In genomic region chr5:17340816-17341215, GRCh38 we compare ENCODE assay signal across 24 cellular contexts.
DNase-seq lines count a peak whose midpoint lies in the region; TF ChIP-seq lines count a peak whose summit lies in the region.
"Had no signal": no experiment of that assay in that cellular context is flagged by ENCODE, and none has a peak within 500 bp of the region (broad histone marks: within the 10 kb centered on the region; RNA-seq: fewer than 3 reads in every experiment).

No MANE protein-coding gene starts in this region.

- no peak overlapping the region for H3K9ac ChIP-seq in parathyroid adenoma
- H3K9ac ChIP-seq: GM23248 had no signal

- H2AFZ ChIP-seq in parathyroid adenoma, result no peak overlapping the region
- H2AFZ ChIP-seq: GM23248 had no signal

- no peaks in the 10 kb centered on the region for H3K9me3 ChIP-seq in parathyroid adenoma (ENCODE audit: control insufficient read depth, low read length)
- H3K9me3 ChIP-seq in SJCRH30 (replicated peaks), result no peaks in the 10 kb centered on the region
- H3K9me3 ChIP-seq: ascending aorta had no signal

- no peaks in the 10 kb centered on the region for H3K27me3 ChIP-seq in parathyroid adenoma (ENCODE audit: control insufficient read depth, insufficient read depth, low read length)
- H3K27me3 ChIP-seq in H7 (ENCODE audit: control insufficient read depth, insufficient read depth, low read length), result no peaks in the 10 kb centered on the region
- no peaks in the 10 kb centered on the region for H3K27me3 ChIP-seq in SJCRH30
- H3K27me3 ChIP-seq: ascending aorta, stomach had no signal

- H3K36me3 ChIP-seq in parathyroid adenoma (ENCODE audit: control insufficient read depth, insufficient read depth, low read length) (no peaks in the 10 kb centered on the region), H7 (replicated peaks; ENCODE audit: control insufficient read depth, insufficient read depth, low read length) (no peaks in the 10 kb centered on the region), SJCRH30 (no peaks in the 10 kb centered on the region)
- H3K36me3 ChIP-seq: ascending aorta, heart right ventricle, stomach had no signal

- peak overlapping the region; percentile 25 for H3K4me2 ChIP-seq in parathyroid adenoma (ENCODE audit: low read length)

- H3K79me2 ChIP-seq in parathyroid adenoma, result no peaks in the 10 kb centered on the region

- H3K4me1 ChIP-seq in parathyroid adenoma (no peaks in the 10 kb centered on the region), SJCRH30 (no peaks in the 10 kb centered on the region)
- H3K4me1 ChIP-seq: heart right ventricle had no signal

- H3K4me3 ChIP-seq in fibroblast of mammary gland (ENCODE audit: control insufficient read depth, low read depth, low read length) (no peak overlapping the region), parathyroid adenoma (ENCODE audit: low read depth, low read length) (peak overlapping the region; percentile 28), H7 (ENCODE audit: insufficient read depth, low read depth, low read length) (no peak overlapping the region), SJCRH30 (no peak overlapping the region)
- H3K4me3 ChIP-seq: ascending aorta, GM23248, heart right ventricle, stomach had no signal

- H3K27ac ChIP-seq in parathyroid adenoma, result no peak overlapping the region
- no peak overlapping the region for H3K27ac ChIP-seq in SJCRH30
- H3K27ac ChIP-seq: ascending aorta, GM23248, heart right ventricle, RWPE1, stomach had no signal

- TF ChIP-seq CTCF in fibroblast of mammary gland (conservative IDR thresholded peaks at IDR 0.05; ENCODE audit: control insufficient read depth, insufficient read depth, low read depth, low read length) (no peak), parathyroid adenoma (IDR thresholded peaks at IDR 0.05) (no peak)

- peak; percentile 65 for DNase-seq in DMS79 treated with DMSO at 0.1 percent for 48 hours (lab: John Stamatoyannopoulos, UW)
- DNase-seq in RPMI7951 (ENCODE audit: low read depth), result peak; percentile 40
- DNase-seq in fibroblast of mammary gland (ENCODE audit: low read depth), result peak; percentile 28
- no peak for DNase-seq in activated T-cell treated with anti-CD3 and anti-CD28 coated beads, Interleukin-2, amount 50 U/mL, for 1 hour
- no peak for DNase-seq in NCI-H524 (lab: John Stamatoyannopoulos, UW)
- no peak for DNase-seq in H7
- DNase-seq in SJCRH30, result no peak
- DNase-seq: activated CD8-positive, alpha-beta memory T cell treated with anti-CD3 and anti-CD28 coated beads for 24 hours; activated naive CD4-positive, alpha-beta T cell treated with anti-CD3 and anti-CD28 coated beads, Interleukin-2, amount 50 U/mL, for 16 hours; activated T-cell treated with anti-CD3 and anti-CD28 coated beads, Interleukin-2, amount 50 U/mL, for 72 hours; AML-193; effector memory CD8-positive, alpha-beta T cell; heart right ventricle; NCI-H1105; NCI-H2081; NCI-H510A treated with DMSO at 0.1 percent for 48 hours; stimulated activated CD4-positive, alpha-beta T cell treated with anti-CD3 and anti-CD28 coated beads, Interleukin-4, amount 100 ng/mL, for 24 hours; stomach; SW 1271; trophoblast cell had no signal

Comparison
In these comparisons a context has a peak if more than half of its experiments do, and no peak if none do; other contexts are left out.
1. DNase-seq: peak in DMS79 treated with DMSO at 0.1 percent for 48 hours (single experiment), RPMI7951 (single experiment) and fibroblast of mammary gland (single experiment); none in activated T-cell treated with anti-CD3 and anti-CD28 coated beads, Interleukin-2, amount 50 U/mL, for 1 hour (single experiment), NCI-H524 (0 of 2), H7 (single experiment) and SJCRH30 (0 of 2).